ENCODE assay signal across 11 cellular contexts in the genomic region with DNA sequence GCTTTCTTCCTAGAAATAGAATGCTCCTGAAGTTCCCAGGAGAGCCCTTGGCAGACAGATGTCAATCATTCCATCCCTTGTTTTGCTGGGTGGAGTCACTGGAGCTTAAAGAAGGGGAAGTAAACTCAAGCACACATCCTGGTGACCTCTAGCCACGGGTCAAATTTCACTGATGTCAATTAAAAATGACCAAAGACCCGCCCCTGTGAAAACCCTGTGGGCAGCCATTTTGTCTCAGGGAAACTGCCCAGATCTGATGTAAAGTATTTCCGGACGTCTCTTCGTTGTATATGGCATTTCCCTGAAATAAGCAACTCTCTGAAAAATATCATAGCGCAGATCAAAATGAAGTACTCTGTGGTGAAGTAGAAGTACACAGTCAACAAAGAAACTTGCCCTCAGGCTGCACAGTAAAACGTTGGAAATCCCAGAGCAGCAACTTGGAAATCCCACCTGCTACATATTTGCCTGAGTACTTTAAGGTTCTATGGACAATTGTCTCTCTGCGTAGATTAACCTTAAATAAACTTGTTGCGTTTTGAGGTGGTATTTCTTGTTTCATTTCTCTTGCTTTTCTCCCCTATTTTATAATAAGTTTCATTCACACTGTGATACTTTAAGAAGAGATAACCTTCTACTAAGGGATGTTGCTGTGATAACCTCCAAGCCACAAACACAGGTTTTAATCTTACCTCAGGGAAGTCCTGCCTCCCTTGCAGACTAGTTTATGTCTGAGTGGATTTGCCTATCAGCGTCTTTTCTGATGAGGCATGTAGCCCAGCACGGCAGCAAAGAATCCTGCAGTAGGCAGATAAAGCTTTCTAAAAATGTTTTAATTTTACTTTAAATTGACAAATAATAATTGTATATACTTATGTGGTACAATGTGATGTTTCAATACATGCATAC.
A peak's percentile ranks its signal among the peaks of the same experiment; 100 is the strongest.
DNase-seq lines count a peak whose midpoint lies in the region; ATAC-seq and TF ChIP-seq lines count a peak whose summit lies in the region.
"Had no signal": no experiment of that assay in that cellular context is flagged by ENCODE, and none has a peak within 500 bp of the region (broad histone marks: within the 10 kb centered on the region; RNA-seq: fewer than 3 reads in every experiment).

No MANE protein-coding gene starts in this region.

- no peak for TF ChIP-seq POLR2A in upper lobe of left lung (IDR thresholded peaks at IDR 0.05)

- no peaks in the 10 kb centered on the region for H3K36me3 ChIP-seq in upper lobe of left lung

- peak; percentile 54 for ATAC-seq in GM19372 (IDR thresholded peaks at IDR 0.05; ENCODE audit: low read depth, unreplicated experiment)
- ATAC-seq in HG03039 (IDR thresholded peaks at IDR 0.05; ENCODE audit: unreplicated experiment), result peak; percentile 61
- no peak for ATAC-seq in upper lobe of left lung (ENCODE audit: low FRiP score in 2 of 2)
- ATAC-seq: HCT116 had no signal

- no peak for TF ChIP-seq EP300 in upper lobe of left lung (IDR thresholded peaks at IDR 0.05)

- no peak for TF ChIP-seq CTCF in upper lobe of left lung (IDR thresholded peaks at IDR 0.05)

- 67 to 71% methylated on average over 11 of the region's 11 CpGs for WGBS in upper lobe of left lung, 2 donors

- H3K9me3 ChIP-seq in upper lobe of left lung, result no peaks in the 10 kb centered on the region

- H3K4me1 ChIP-seq in upper lobe of left lung, result no peaks in the 10 kb centered on the region

- H3K27me3 ChIP-seq in upper lobe of left lung, result no peaks in the 10 kb centered on the region

- DNase-seq in CD1c-positive myeloid dendritic cell (ENCODE audit: extremely low spot score) (peak; percentile 7), RPMI8226 (peak; percentile 58), NCI-H1436 treated with DMSO at 0.1 percent for 48 hours (lab: John Stamatoyannopoulos, UW) (no peak), T-helper 9 cell (no peak), upper lobe of left lung (no peak)
- no peak for DNase-seq in activated CD8-positive, alpha-beta memory T cell treated with anti-CD3 and anti-CD28 coated beads, Interleukin-2, amount 50 U/mL, for 4 hours
- DNase-seq: cortex of kidney, NCI-H345 had no signal

- no peak overlapping the region for H3K27ac ChIP-seq in upper lobe of left lung

- no peak overlapping the region for H3K4me3 ChIP-seq in upper lobe of left lung

Comparison
In these comparisons a context has a peak if more than half of its experiments do, and no peak if none do; other contexts are left out.
1. DNase-seq: peak in CD1c-positive myeloid dendritic cell (single experiment) and RPMI8226 (single experiment); none in NCI-H1436 treated with DMSO at 0.1 percent for 48 hours (single experiment), activated CD8-positive, alpha-beta memory T cell treated with anti-CD3 and anti-CD28 coated beads, Interleukin-2, amount 50 U/mL, for 4 hours (single experiment), T-helper 9 cell (single experiment) and upper lobe of left lung (0 of 2).
2. ATAC-seq: peak in GM19372 (single experiment) and HG03039 (single experiment); none in upper lobe of left lung (0 of 2).